29 cellular contexts compared by ENCODE assay signal in the genomic region with DNA sequence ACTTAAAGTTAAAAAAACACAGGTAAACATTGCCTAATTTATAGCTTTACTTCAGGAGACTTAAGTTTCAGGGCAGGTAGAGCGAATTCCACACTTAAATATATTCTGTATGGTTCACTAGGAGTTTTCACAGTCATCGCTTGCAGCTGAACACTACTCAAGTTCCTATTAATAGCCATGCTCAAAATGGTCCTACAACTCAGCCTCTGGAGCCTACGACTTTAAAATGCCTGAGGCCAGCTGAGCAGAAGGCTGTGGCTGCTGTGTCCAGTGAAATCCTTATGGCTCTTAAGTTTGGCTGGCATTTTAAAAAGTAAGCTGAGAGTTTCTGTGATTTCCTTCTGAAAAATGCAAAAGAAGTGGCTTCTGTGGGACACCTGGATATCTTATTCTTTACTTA.
"Had no signal": no experiment of that assay in that cellular context is flagged by ENCODE, and none has a peak within 500 bp of the region (broad histone marks: within the 10 kb centered on the region; RNA-seq: fewer than 3 reads in every experiment).

No MANE protein-coding gene starts in this region.

- H3K79me2 ChIP-seq: parathyroid adenoma had no signal

- H3K36me3 ChIP-seq: adrenal gland, ascending aorta, esophagus muscularis mucosa, thoracic aorta had no signal

- H3K9ac ChIP-seq: parathyroid adenoma, SK-N-SH had no signal

- H3K4me1 ChIP-seq: adrenal gland, ascending aorta, parathyroid adenoma had no signal

- H3K9me3 ChIP-seq: adrenal gland, ascending aorta, esophagus muscularis mucosa, SK-N-SH, thoracic aorta had no signal

- DNase-seq: activated CD4-positive, alpha-beta memory T cell treated with anti-CD3 and anti-CD28 coated beads for 36 hours; activated CD4-positive, alpha-beta T cell treated with anti-CD3 and anti-CD28 coated beads, Interleukin-2, amount 10 ng/mL, durations not matched to agents 24 days and 14 days; activated CD4-positive, CD25-positive, alpha-beta regulatory T cell treated with anti-CD3 and anti-CD28 coated beads, Interleukin-2, amount 50 U/mL, for 72 hours; activated CD8-positive, alpha-beta memory T cell treated with anti-CD3 and anti-CD28 coated beads, Interleukin-2, amount 50 U/mL, for 4 hours; activated effector memory CD4-positive, alpha-beta T cell treated with anti-CD3 and anti-CD28 coated beads, Interleukin-2, amount 50 U/mL, for 16 hours; activated naive CD4-positive, alpha-beta T cell treated with anti-CD3 and anti-CD28 coated beads for 36 hours; activated naive CD8-positive, alpha-beta T cell treated with anti-CD3 and anti-CD28 coated beads for 36 hours; activated T-cell treated with anti-CD3 and anti-CD28 coated beads, Interleukin-2, amount 50 U/mL, for 1 hour; adrenal gland; caudate nucleus; foreskin keratinocyte; midbrain; naive thymus-derived CD8-positive, alpha-beta T cell; right cardiac atrium; SK-N-SH; stimulated activated CD4-positive, alpha-beta T cell treated with anti-CD3 and anti-CD28 coated beads, Interleukin-12 subunit alpha, Interleukin-12 subunit beta, amount 100 ng/mL, for 4 hours; stimulated activated CD4-positive, alpha-beta T cell treated with anti-CD3 and anti-CD28 coated beads, Interleukin-4, amount 100 ng/mL, for 1 hour; stimulated activated naive CD8-positive, alpha-beta T cell treated with anti-CD3 and anti-CD28 coated beads, Interleukin-15, Interleukin-2, amounts not matched to agents 100 U/mL and 50 U/mL, for 24 hours; SW 1271; T-helper 9 cell; trophoblast cell had no signal

- ATAC-seq: foreskin keratinocyte; naive thymus-derived CD8-positive, alpha-beta T cell; right cardiac atrium; stimulated activated naive CD8-positive, alpha-beta T cell treated with anti-CD3 and anti-CD28 coated beads, Interleukin-15, Interleukin-2, amounts not matched to agents 100 U/mL and 50 U/mL, for 24 hours had no signal

- H2AFZ ChIP-seq: parathyroid adenoma had no signal

- H3K27ac ChIP-seq: adrenal gland, ascending aorta, esophagus muscularis mucosa, foreskin keratinocyte, parathyroid adenoma, thoracic aorta, VCaP had no signal

- H3K4me3 ChIP-seq: adrenal gland, ascending aorta, esophagus muscularis mucosa, thoracic aorta had no signal

- H3K27ac Mint-ChIP-seq: activated CD4-positive, alpha-beta memory T cell treated with anti-CD3 and anti-CD28 coated beads for 36 hours; activated CD4-positive, alpha-beta T cell treated with anti-CD3 and anti-CD28 coated beads, Interleukin-2, amount 10 ng/mL, durations not matched to agents 24 days and 14 days; activated naive CD4-positive, alpha-beta T cell treated with anti-CD3 and anti-CD28 coated beads for 36 hours; activated naive CD8-positive, alpha-beta T cell treated with anti-CD3 and anti-CD28 coated beads for 36 hours; activated T-helper 1 cell treated with anti-CD3 and anti-CD28 coated beads, Interleukin-12 subunit alpha, Interleukin-12 subunit beta, Interleukin-2, Interleukin-4 antibody, amounts not matched to agents 30 ng/mL and 10 ng/mL and 1 ng/mL, durations not matched to agents 14 hours and 24 hours and 36 hours; brain; naive thymus-derived CD8-positive, alpha-beta T cell; T-helper 1 cell treated with Interleukin-12 subunit alpha and Interleukin-12 subunit beta and Interleukin-4 antibody, amounts not matched to agents 30 μg/mL and 1 μg/mL, for 36 hours had no signal

- H3K4me2 ChIP-seq: SK-N-SH had no signal

- H3K36me3 Mint-ChIP-seq: activated CD4-positive, alpha-beta memory T cell treated with anti-CD3 and anti-CD28 coated beads for 36 hours; activated naive CD8-positive, alpha-beta T cell treated with anti-CD3 and anti-CD28 coated beads for 36 hours; brain; naive thymus-derived CD8-positive, alpha-beta T cell had no signal

- H3K9me3 Mint-ChIP-seq: activated CD4-positive, alpha-beta memory T cell treated with anti-CD3 and anti-CD28 coated beads for 36 hours; activated CD4-positive, alpha-beta T cell treated with anti-CD3 and anti-CD28 coated beads, Interleukin-2, amount 10 ng/mL, durations not matched to agents 24 days and 14 days; activated naive CD4-positive, alpha-beta T cell treated with anti-CD3 and anti-CD28 coated beads for 36 hours; activated naive CD8-positive, alpha-beta T cell treated with anti-CD3 and anti-CD28 coated beads for 36 hours; activated T-helper 1 cell treated with anti-CD3 and anti-CD28 coated beads, Interleukin-12 subunit alpha, Interleukin-12 subunit beta, Interleukin-2, Interleukin-4 antibody, amounts not matched to agents 30 ng/mL and 10 ng/mL and 1 ng/mL, durations not matched to agents 14 hours and 24 hours and 36 hours; T-helper 1 cell treated with Interleukin-12 subunit alpha and Interleukin-12 subunit beta and Interleukin-4 antibody, amounts not matched to agents 30 μg/mL and 1 μg/mL, for 36 hours had no signal

- H3K27me3 ChIP-seq: adrenal gland, ascending aorta, esophagus muscularis mucosa, foreskin keratinocyte had no signal

- H3K4me1 Mint-ChIP-seq: activated CD4-positive, alpha-beta T cell treated with anti-CD3 and anti-CD28 coated beads, Interleukin-2, amount 10 ng/mL, durations not matched to agents 24 days and 14 days; activated naive CD8-positive, alpha-beta T cell treated with anti-CD3 and anti-CD28 coated beads for 36 hours; naive thymus-derived CD8-positive, alpha-beta T cell had no signal

- H3K4me3 Mint-ChIP-seq: activated CD4-positive, alpha-beta memory T cell treated with anti-CD3 and anti-CD28 coated beads for 36 hours; activated CD4-positive, alpha-beta T cell treated with anti-CD3 and anti-CD28 coated beads, Interleukin-2, amount 10 ng/mL, durations not matched to agents 24 days and 14 days; activated naive CD4-positive, alpha-beta T cell treated with anti-CD3 and anti-CD28 coated beads for 36 hours; activated naive CD8-positive, alpha-beta T cell treated with anti-CD3 and anti-CD28 coated beads for 36 hours; activated T-helper 1 cell treated with anti-CD3 and anti-CD28 coated beads, Interleukin-12 subunit alpha, Interleukin-12 subunit beta, Interleukin-2, Interleukin-4 antibody, amounts not matched to agents 30 ng/mL and 10 ng/mL and 1 ng/mL, durations not matched to agents 14 hours and 24 hours and 36 hours; brain; naive thymus-derived CD8-positive, alpha-beta T cell; T-helper 1 cell treated with Interleukin-12 subunit alpha and Interleukin-12 subunit beta and Interleukin-4 antibody, amounts not matched to agents 30 μg/mL and 1 μg/mL, for 36 hours had no signal

- H3K27me3 Mint-ChIP-seq: activated CD4-positive, alpha-beta memory T cell treated with anti-CD3 and anti-CD28 coated beads for 36 hours; activated CD4-positive, alpha-beta T cell treated with anti-CD3 and anti-CD28 coated beads, Interleukin-2, amount 10 ng/mL, durations not matched to agents 24 days and 14 days; activated naive CD8-positive, alpha-beta T cell treated with anti-CD3 and anti-CD28 coated beads for 36 hours; brain had no signal
